8 cellular contexts compared by ENCODE assay signal in genomic region chr6:87700729-87701675, GRCh38. TPM values are rescaled to one million over a fixed set of nuclear protein-coding genes. Genes with fewer than 3 reads are reported as not detected.
DNase-seq lines count a peak whose midpoint lies in the region; ATAC-seq and TF ChIP-seq lines count a peak whose summit lies in the region.

No MANE protein-coding gene starts in this region.

- intact Hi-C loops in activated CD4-positive, alpha-beta T cell treated with anti-CD3 and anti-CD28 coated beads, Interleukin-2, amount 10 ng/mL, durations not matched to agents 24 days and 14 days (cut with micrococcal nuclease) = loop anchor here (5.0 kb wide), 3 partner anchors 294 to 1651 kb away; partner anchors contain the start of genes CFAP206, SMIM8 and UBE2J1

- no peaks in the 10 kb centered on the region for H3K9me3 Mint-ChIP-seq in activated CD4-positive, alpha-beta T cell treated with anti-CD3 and anti-CD28 coated beads, Interleukin-2, amount 10 ng/mL, durations not matched to agents 24 days and 14 days
- no peaks in the 10 kb centered on the region for H3K9me3 Mint-ChIP-seq in endodermal cell

- peak overlapping the region; percentile 95 for H3K9ac ChIP-seq in endodermal cell (ENCODE audit: extremely low read depth, low read length, poor library complexity, severe bottlenecking)
- H3K9ac ChIP-seq in subcutaneous abdominal adipose tissue (ENCODE audit: low read length in 5 of 5) = peak overlapping the region; percentile 42 to 100 (median 99)

- peaks cover 21% of the 10 kb centered on the region for H3K36me3 Mint-ChIP-seq in activated CD4-positive, alpha-beta T cell treated with anti-CD3 and anti-CD28 coated beads, Interleukin-2, amount 10 ng/mL, durations not matched to agents 24 days and 14 days (ENCODE audit: low read depth)
- peaks cover 7% of the 10 kb centered on the region for H3K36me3 Mint-ChIP-seq in endodermal cell (ENCODE audit: low read depth)

- peak overlapping the region; percentile 97 for H3K4me3 Mint-ChIP-seq in activated CD4-positive, alpha-beta T cell treated with anti-CD3 and anti-CD28 coated beads, Interleukin-2, amount 10 ng/mL, durations not matched to agents 24 days and 14 days
- peak overlapping the region; percentile 93 for H3K4me3 Mint-ChIP-seq in endodermal cell

- H3K27me3 Mint-ChIP-seq in activated CD4-positive, alpha-beta T cell treated with anti-CD3 and anti-CD28 coated beads, Interleukin-2, amount 10 ng/mL, durations not matched to agents 24 days and 14 days = no peaks in the 10 kb centered on the region
- H3K27me3 Mint-ChIP-seq in endodermal cell (ENCODE audit: insufficient read depth) = no peaks in the 10 kb centered on the region

- DNase-seq in EL (peak; percentile 76), HFF-Myc (ENCODE audit: extremely low read depth, low read depth) (peak; percentile 53), NCI-H2171 (lab: John Stamatoyannopoulos, UW) (peak; percentile 21), endodermal cell (peak; percentile 68)
- no peak for DNase-seq in activated CD4-positive, alpha-beta T cell treated with anti-CD3 and anti-CD28 coated beads, Interleukin-2, amount 10 ng/mL, durations not matched to agents 24 days and 14 days

- H3K36me3 ChIP-seq in endodermal cell (ENCODE audit: control insufficient read depth, insufficient read depth, low read length) (peaks cover 16% of the 10 kb centered on the region), subcutaneous abdominal adipose tissue (ENCODE audit: control insufficient read depth in 5 of 5, insufficient read depth in 5 of 5, low read length in 5 of 5) (no peaks in the 10 kb centered on the region)

- H3K27ac ChIP-seq in endodermal cell (ENCODE audit: low read depth, low read length) (peak overlapping the region; percentile 90), subcutaneous abdominal adipose tissue (ENCODE audit: low read depth, low read length) (peak overlapping the region; percentile 99)

- peaks cover 34% of the 10 kb centered on the region for H3K4me1 Mint-ChIP-seq in activated CD4-positive, alpha-beta T cell treated with anti-CD3 and anti-CD28 coated beads, Interleukin-2, amount 10 ng/mL, durations not matched to agents 24 days and 14 days
- H3K4me1 Mint-ChIP-seq in endodermal cell = peaks cover 20% of the 10 kb centered on the region

- TF ChIP-seq CTCF in HFF-Myc (IDR thresholded peaks at IDR 0.05; ENCODE audit: low read depth, low read length, missing control alignments) (no peak), endodermal cell (conservative IDR thresholded peaks at IDR 0.05) (no peak)

- ATAC-seq in GM18870 (IDR thresholded peaks at IDR 0.05; ENCODE audit: unreplicated experiment) = no peak

- H3K9me3 ChIP-seq in endodermal cell (ENCODE audit: control insufficient read depth, low read length) (no peaks in the 10 kb centered on the region), mononuclear cell (ENCODE audit: low read depth, low read length) (no peaks in the 10 kb centered on the region), subcutaneous abdominal adipose tissue (ENCODE audit: control insufficient read depth in 5 of 5, low read length in 5 of 5) (no peaks in the 10 kb centered on the region)

- WGBS in endodermal cell (ENCODE audit: insufficient coverage in 1 of 2, insufficient read length in 1 of 2), 2 experiments = 0% methylated on average over 24 to 54 of the region's 54 CpGs

- H3K27ac Mint-ChIP-seq in activated CD4-positive, alpha-beta T cell treated with anti-CD3 and anti-CD28 coated beads, Interleukin-2, amount 10 ng/mL, durations not matched to agents 24 days and 14 days = peak overlapping the region; percentile 97
- H3K27ac Mint-ChIP-seq in endodermal cell = peak overlapping the region; percentile 83

- H3K27me3 ChIP-seq in endodermal cell (ENCODE audit: control insufficient read depth, insufficient read depth, low read length, poor library complexity, severe bottlenecking) (no peaks in the 10 kb centered on the region), mononuclear cell (ENCODE audit: insufficient read depth, low read length) (no peaks in the 10 kb centered on the region), subcutaneous abdominal adipose tissue (ENCODE audit: control insufficient read depth in 5 of 5, insufficient read depth in 4 of 5, low read length in 5 of 5) (no peaks in the 10 kb centered on the region)

- H3K4me1 ChIP-seq in endodermal cell (ENCODE audit: control insufficient read depth, insufficient read depth, low read length) (no peaks in the 10 kb centered on the region), mononuclear cell (ENCODE audit: insufficient read depth, low read length) (peaks cover 36% of the 10 kb centered on the region), subcutaneous abdominal adipose tissue (ENCODE audit: control insufficient read depth in 5 of 5, insufficient read depth in 5 of 5, low read length in 5 of 5) (peaks cover 0 to 39% (median 31%) of the 10 kb centered on the region in 5 donors)

- peak overlapping the region; percentile 82 for H3K4me3 ChIP-seq in HFF-Myc (replicated peaks; ENCODE audit: low read depth, low read length)
- H3K4me3 ChIP-seq in endodermal cell (ENCODE audit: low read length) = peak overlapping the region; percentile 91
- peak overlapping the region; percentile 99 for H3K4me3 ChIP-seq in mononuclear cell (ENCODE audit: low read length)
- peak overlapping the region; percentile 80 to 98 (median 97) for H3K4me3 ChIP-seq in subcutaneous abdominal adipose tissue (ENCODE audit: low read depth in 1 of 5, low read length in 5 of 5)

RNA-seq across cellular contexts. Expression of gene AKIRIN2, which starts 1.0 kb away (rescaled TPM):
- 39.6 and 43.8 TPM in 2 replicates for total RNA-seq in activated CD4-positive, alpha-beta T cell treated with anti-CD3 and anti-CD28 coated beads, Interleukin-2, amount 10 ng/mL, durations not matched to agents 24 days and 14 days
- 10 to 100 TPM; 70.4 to 73.5 TPM for total RNA-seq in endodermal cell
- 78.6 TPM for polyA plus RNA-seq in endodermal cell (2013, experiment 1 of 2)
- 71.6 TPM for polyA plus RNA-seq in endodermal cell (2013, experiment 2 of 2)
- total RNA-seq in mononuclear cell = 92.1 TPM
